8 cellular contexts compared by ENCODE assay signal in the genomic region with DNA sequence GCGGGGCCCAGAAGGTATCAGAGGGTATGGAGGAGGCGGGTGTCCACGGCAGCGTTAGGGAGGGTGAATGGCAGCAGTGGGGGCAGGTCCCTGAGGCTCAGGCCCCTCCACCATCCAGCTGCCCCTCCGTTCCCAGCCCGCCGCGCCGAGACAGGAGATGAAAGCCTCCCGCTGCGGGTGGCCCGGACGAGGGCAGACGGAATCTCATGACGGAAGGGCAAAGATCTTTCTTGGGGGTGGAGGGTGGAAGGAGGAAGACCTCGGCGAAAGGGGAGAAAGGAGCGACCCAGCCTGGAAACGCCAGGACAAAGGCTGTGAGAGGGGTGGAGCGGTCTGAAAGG. TPM values are rescaled to one million over a fixed set of nuclear protein-coding genes. Genes with fewer than 3 reads are reported as not detected.
DNase-seq lines count a peak whose midpoint lies in the region; ATAC-seq, FAIRE-seq and TF ChIP-seq lines count a peak whose summit lies in the region.

No MANE protein-coding gene starts in this region.

- no peaks in the 10 kb centered on the region for H3K9me1 ChIP-seq in K562 (ENCODE audit: control insufficient read depth, insufficient read depth, low read length)

- intact Hi-C loops in K562 (cut with micrococcal nuclease) = no loop called here

- no peaks in the 10 kb centered on the region for H3K9me3 ChIP-seq in K562 (replicated peaks; ENCODE audit: control insufficient read depth, insufficient read depth, low read depth, low read length)

- H3K9ac ChIP-seq in K562 (ENCODE audit: insufficient read depth in 1 of 2, low read depth in 2 of 2, low read length in 2 of 2) = peak overlapping the region; percentile 56 to 91; a peak in 3 of 4 replicates

- DNase-seq in SIG-M5 treated with dmso at 0.1 percent for 504 hours (lab: John Stamatoyannopoulos, UW; ENCODE audit: unreplicated experiment) = peak; percentile 62
- DNase-seq in SIG-M5 (lab: John Stamatoyannopoulos, UW) = no peak
- peak; percentile 47 for DNase-seq in NOMO-1 treated with dmso at 0.1 percent for 144 hours (lab: John Stamatoyannopoulos, UW; ENCODE audit: unreplicated experiment)
- DNase-seq in K562 (ENCODE audit: extremely low read depth in 1 of 4, low spot score in 3 of 4) = no peak

- H3K27me3 ChIP-seq in K562 (ENCODE audit: control insufficient read depth in 2 of 2, insufficient read depth in 2 of 2, low read length in 2 of 2) (no peaks in the 10 kb centered on the region), layer of hippocampus (ENCODE audit: control insufficient read depth, insufficient read depth, low read length) (no peaks in the 10 kb centered on the region)

- no peaks in the 10 kb centered on the region for H3K79me2 ChIP-seq in K562 (ENCODE audit: control insufficient read depth, insufficient read depth, low read length)

- no peak for TF ChIP-seq RAD21 in K562 (CRISPR knock-in tag; conservative IDR thresholded peaks at IDR 0.05 in 1 of 2, IDR thresholded peaks at IDR 0.05 in 1 of 2)

- in situ Hi-C loops in K562 (cut with MboI) = no loop called here

- no peaks in the 10 kb centered on the region for H3K36me3 ChIP-seq in K562 (ENCODE audit: control insufficient read depth, insufficient read depth, low read length)

- H2AFZ ChIP-seq in K562 (ENCODE audit: low read depth, low read length) = peak overlapping the region; percentile 89

- POLR2A ChIA-PET in K562 (lab: Yijun Ruan, JAX) = interaction anchor here (0.6 to 8.2 kb wide), 3 partner anchors 11 to 101 kb away, joined by 3 to 92 read pairs (median 6); a partner anchor contains a TSS

- H3K4me1 ChIP-seq in K562 (replicated peaks in 1 of 2; ENCODE audit: control insufficient read depth in 2 of 2, insufficient read depth in 2 of 2, low read length in 2 of 2) = peaks cover 5 to 36% of the 10 kb centered on the region in 2 experiments; a peak in 4 of 5 replicates

- no peak for TF ChIP-seq POLR2A in K562 (conservative IDR thresholded peaks at IDR 0.05)

- no peaks in the 10 kb centered on the region for H4K20me1 ChIP-seq in K562 (replicated peaks; ENCODE audit: control insufficient read depth, insufficient read depth, low read length)

- peak; percentile 24 for ATAC-seq in HG02678 (IDR thresholded peaks at IDR 0.05; ENCODE audit: unreplicated experiment)
- peak; percentile 4 for ATAC-seq in K562
- no peak for ATAC-seq in GM18861 (IDR thresholded peaks at IDR 0.05; ENCODE audit: unreplicated experiment)

- H3K27ac ChIP-seq in K562 (ENCODE audit: extremely low read depth, low read depth, low read length) (peak overlapping the region; percentile 14; the same call in 1 of the 3 replicates), layer of hippocampus (ENCODE audit: low read depth, low read length) (peak overlapping the region; percentile 77), temporal lobe (ENCODE audit: low read depth, low read length) (peak overlapping the region; percentile 77)

- no peak for TF ChIP-seq CTCF in K562 (IDR thresholded peaks at IDR 0.05 in 2 of 3, conservative IDR thresholded peaks at IDR 0.05 in 1 of 3; ENCODE audit: insufficient read depth in 2 of 3, low read depth in 1 of 3, low read length in 3 of 3)

- peak overlapping the region; percentile 91 for H3K4me2 ChIP-seq in K562 (ENCODE audit: insufficient read depth, low read length)

- WGBS in K562 (ENCODE audit: insufficient coverage, low coverage, missing lambda C conversion rate) = 12% methylated on average over 12 of the region's 20 CpGs

- FAIRE-seq in K562 (lab: Jason Lieb, UNC) = no peak

- TF ChIP-seq EP300 in K562 (IDR thresholded peaks at IDR 0.05; ENCODE audit: low read length) = no peak

- no TSS peak for BruUV-seq in K562 (replicated peaks; lab: Mats Ljungman, UMichigan)

- CTCF ChIA-PET in K562 (lab: Yijun Ruan, JAX; ENCODE audit: low intra/inter-chr PET ratio) = no interaction called here

- peak overlapping the region; percentile 63 for H3K4me3 ChIP-seq in K562

TF ChIP-seq in K562, 482 proteins besides CTCF, POLR2A, EP300 and RAD21 (continues in another document):
- TF ChIP-seq MIER1 (IDR thresholded peaks at IDR 0.05; ENCODE audit: low read depth) = 0 out of 2 replicates have a peak, but pooled peaks have one; percentile 45

RNA-seq across cellular contexts. Expression of a gene that starts 0.4 kb away (rescaled TPM):
- total RNA-seq in K562 (2011; cell fraction: chromatin; rRNA removed; ENCODE audit: low replicate concordance) = 67.8 and 124 TPM in 2 replicates
- 63.3 and 63.4 TPM in 2 replicates for total RNA-seq in K562 (2011; cell fraction: nucleolus; rRNA removed)
- 56.3 and 70.8 TPM in 2 replicates for total RNA-seq in K562 (2011; cell fraction: nucleoplasm; rRNA removed)
- total RNA-seq in K562 (2014; rRNA removed) = 7.0 and 10.5 TPM in 2 replicates
- 3.0 and 3.7 TPM in 2 replicates for total RNA-seq in K562 (2014; rRNA removed; fragmentation: Illumina TruSeq; extraction: Trizol)
- total RNA-seq in K562 (2015; rRNA removed; fragmentation: Illumina TruSeq; extraction: Trizol) = 4.6 and 5.3 TPM in 2 replicates
- total RNA-seq in K562 (2021) = 11.0 and 12.3 TPM in 2 replicates
- polyA plus RNA-seq in K562 (2011; rRNA removed) = 11.5 and 11.6 TPM in 2 replicates
- 5.4 and 9.1 TPM in 2 replicates for polyA plus RNA-seq in K562 (2011; cell fraction: cytosol; rRNA removed)
- polyA plus RNA-seq in K562 (2011; cell fraction: nucleus; rRNA removed) = 72.2 and 124 TPM in 2 replicates
- polyA plus RNA-seq in K562 (2012) = 10.9 and 26.0 TPM in 2 replicates
- 8.4 and 9.0 TPM in 2 replicates for polyA plus RNA-seq in K562 (2014; fragmentation: Illumina TruSeq; extraction: Trizol)
- polyA plus RNA-seq in K562 (2014; fragmentation: Nextera tagmentation; extraction: Ambion mirVana) = under 1 TPM; 0.07 to 0.15 TPM
- 11.5 and 15.2 TPM in 2 replicates for polyA plus RNA-seq in K562 (2014; rRNA removed)
- polyA minus RNA-seq in K562 (2011; rRNA and poly(A)+ RNA removed) = 3.5 and 4.8 TPM in 2 replicates
- 3.5 and 5.0 TPM in 2 replicates for polyA minus RNA-seq in K562 (2011; cell fraction: cytosol; rRNA and poly(A)+ RNA removed)
- polyA minus RNA-seq in K562 (2011; cell fraction: nucleus; rRNA and poly(A)+ RNA removed) = 12.9 and 14.9 TPM in 2 replicates
- total RNA-seq in temporal lobe = 29.7 TPM

RNA-seq across cellular contexts. Expression of a gene that starts 14.6 kb away (rescaled TPM):
- 40.0 and 130 TPM in 2 replicates for total RNA-seq in K562 (2011; cell fraction: chromatin; rRNA removed; ENCODE audit: low replicate concordance)
- total RNA-seq in K562 (2011; cell fraction: nucleolus; rRNA removed) = 68.9 and 90.7 TPM in 2 replicates
- total RNA-seq in K562 (2011; cell fraction: nucleoplasm; rRNA removed) = 59.2 and 61.0 TPM in 2 replicates
- total RNA-seq in K562 (2014; rRNA removed) (20.8 and 23.9 TPM in 2 replicates), K562 (2014; rRNA removed; fragmentation: Illumina TruSeq; extraction: Trizol) (8.8 and 14.5 TPM in 2 replicates), K562 (2015; rRNA removed; fragmentation: Illumina TruSeq; extraction: Trizol) (16.8 and 18.1 TPM in 2 replicates), K562 (2021) (20.4 TPM in 2 replicates), temporal lobe (3.4 TPM)
- polyA plus RNA-seq in K562 (2011; rRNA removed) (14.8 and 18.3 TPM in 2 replicates), K562 (2014; fragmentation: Illumina TruSeq; extraction: Trizol) (20.5 TPM in 2 replicates), K562 (2014; fragmentation: Nextera tagmentation; extraction: Ambion mirVana) (1 to 10 TPM in 1 of 2 experiments, under 1 TPM in 1; 0.13 to 1.2 TPM), K562 (2014; rRNA removed) (19.3 and 21.8 TPM in 2 replicates)
- 15.1 and 22.6 TPM in 2 replicates for polyA plus RNA-seq in K562 (2011; cell fraction: cytosol; rRNA removed)
- 61.2 and 64.9 TPM in 2 replicates for polyA plus RNA-seq in K562 (2011; cell fraction: nucleus; rRNA removed)
- polyA plus RNA-seq in K562 (2012) = 14.3 and 17.2 TPM in 2 replicates
- 25.8 and 28.5 TPM in 2 replicates for polyA minus RNA-seq in K562 (2011; rRNA and poly(A)+ RNA removed)
- polyA minus RNA-seq in K562 (2011; cell fraction: cytosol; rRNA and poly(A)+ RNA removed) = 8.1 and 12.0 TPM in 2 replicates
- 43.4 and 53.0 TPM in 2 replicates for polyA minus RNA-seq in K562 (2011; cell fraction: nucleus; rRNA and poly(A)+ RNA removed)

RNA-seq across cellular contexts. Expression of a gene that starts 14.7 kb away (rescaled TPM):
- total RNA-seq in K562 (2011; cell fraction: chromatin; rRNA removed; ENCODE audit: low replicate concordance) = 0.19 TPM in 1 of 2 replicates, not detected in the other
- total RNA-seq in K562 (2011; cell fraction: nucleolus; rRNA removed) = not detected in 2 replicates
- total RNA-seq in K562 (2011; cell fraction: nucleoplasm; rRNA removed) = 0.15 TPM in 1 of 2 replicates, not detected in the other
- total RNA-seq in K562 (2014; rRNA removed) (0.33 TPM in 1 of 2 replicates, not detected in the other), K562 (2014; rRNA removed; fragmentation: Illumina TruSeq; extraction: Trizol) (0.64 and 0.98 TPM in 2 replicates), K562 (2015; rRNA removed; fragmentation: Illumina TruSeq; extraction: Trizol) (0.68 and 0.76 TPM in 2 replicates), K562 (2021) (0.47 and 0.87 TPM in 2 replicates), temporal lobe (21.1 TPM)
- polyA plus RNA-seq in K562 (2011; rRNA removed) (0.36 and 1.1 TPM in 2 replicates), K562 (2014; fragmentation: Illumina TruSeq; extraction: Trizol) (0.35 and 0.49 TPM in 2 replicates), K562 (2014; fragmentation: Nextera tagmentation; extraction: Ambion mirVana) (under 1 TPM; 0.13 to 0.14 TPM), K562 (2014; rRNA removed) (0.03 and 1.5 TPM in 2 replicates)
- polyA plus RNA-seq in K562 (2011; cell fraction: cytosol; rRNA removed) = 0.09 and 0.29 TPM in 2 replicates
- 0.10 and 0.37 TPM in 2 replicates for polyA plus RNA-seq in K562 (2011; cell fraction: nucleus; rRNA removed)
- polyA plus RNA-seq in K562 (2012) = 0.72 and 2.6 TPM in 2 replicates
- 0.42 and 1.3 TPM in 2 replicates for polyA minus RNA-seq in K562 (2011; rRNA and poly(A)+ RNA removed)
- polyA minus RNA-seq in K562 (2011; cell fraction: cytosol; rRNA and poly(A)+ RNA removed) = not detected in 2 replicates
- 0.27 TPM in 1 of 2 replicates, not detected in the other for polyA minus RNA-seq in K562 (2011; cell fraction: nucleus; rRNA and poly(A)+ RNA removed)

RNA-seq across cellular contexts. Expression of a gene that starts 27.9 kb away (rescaled TPM):
- total RNA-seq in K562 (2011; cell fraction: chromatin; rRNA removed; ENCODE audit: low replicate concordance) = 7.0 and 15.8 TPM in 2 replicates
- total RNA-seq in K562 (2011; cell fraction: nucleolus; rRNA removed) = 5.2 and 5.5 TPM in 2 replicates
- 7.4 and 8.9 TPM in 2 replicates for total RNA-seq in K562 (2011; cell fraction: nucleoplasm; rRNA removed)
- total RNA-seq in K562 (2014; rRNA removed) (8.3 and 9.3 TPM in 2 replicates), K562 (2014; rRNA removed; fragmentation: Illumina TruSeq; extraction: Trizol) (13.4 and 13.7 TPM in 2 replicates), K562 (2015; rRNA removed; fragmentation: Illumina TruSeq; extraction: Trizol) (15.8 and 16.7 TPM in 2 replicates), K562 (2021) (8.5 TPM in 2 replicates), temporal lobe (10.3 TPM)
- polyA plus RNA-seq in K562 (2011; rRNA removed) (3.8 and 4.3 TPM in 2 replicates), K562 (2014; fragmentation: Illumina TruSeq; extraction: Trizol) (8.2 and 10.1 TPM in 2 replicates), K562 (2014; fragmentation: Nextera tagmentation; extraction: Ambion mirVana) (1 to 10 TPM; 2.0 to 2.5 TPM), K562 (2014; rRNA removed) (5.3 TPM in 2 replicates)
- 2.6 and 3.1 TPM in 2 replicates for polyA plus RNA-seq in K562 (2011; cell fraction: cytosol; rRNA removed)
- polyA plus RNA-seq in K562 (2011; cell fraction: nucleus; rRNA removed) = 3.7 and 4.5 TPM in 2 replicates
- 5.4 and 5.5 TPM in 2 replicates for polyA plus RNA-seq in K562 (2012)
- 7.6 and 7.9 TPM in 2 replicates for polyA minus RNA-seq in K562 (2011; rRNA and poly(A)+ RNA removed)
- polyA minus RNA-seq in K562 (2011; cell fraction: cytosol; rRNA and poly(A)+ RNA removed) = 4.4 and 5.5 TPM in 2 replicates
- 4.2 and 7.4 TPM in 2 replicates for polyA minus RNA-seq in K562 (2011; cell fraction: nucleus; rRNA and poly(A)+ RNA removed)

Comparison
In these comparisons a context has a peak if more than half of its experiments do, and no peak if none do; other contexts are left out.
1. DNase-seq: peak in SIG-M5 treated with dmso at 0.1 percent for 504 hours (single experiment) and NOMO-1 treated with dmso at 0.1 percent for 144 hours (single experiment); none in SIG-M5 (single experiment) and K562 (0 of 4).
2. H3K27ac ChIP-seq: peak in every context shown above with its lines; median percentile 77 in layer of hippocampus; 77 in temporal lobe; 14 in K562.
3. RNA of a gene that starts 14.7 kb away (total RNA-seq): 21.1 TPM in temporal lobe (single experiment); 0.15 to 0.98 TPM in K562; every median in the first group is over 10 times any median in the second.